Comparison of ENCODE assay signal across 13 cellular contexts in genomic region chrX:139058831-139059495, GRCh38.
DNase-seq lines count a peak whose midpoint lies in the region; ATAC-seq, FAIRE-seq and TF ChIP-seq lines count a peak whose summit lies in the region.
"Had no signal": no experiment of that assay in that cellular context is flagged by ENCODE, and none has a peak within 500 bp of the region (broad histone marks: within the 10 kb centered on the region; RNA-seq: fewer than 3 reads in every experiment).

No MANE protein-coding gene starts in this region.

- H3K4me1 ChIP-seq in GM12878 (ENCODE audit: control insufficient read depth, insufficient read depth, low read length) = no peaks in the 10 kb centered on the region
- no peaks in the 10 kb centered on the region for H3K4me1 ChIP-seq in ascending aorta
- H3K4me1 ChIP-seq in uterus = no peaks in the 10 kb centered on the region
- H3K4me1 ChIP-seq: left lung had no signal

- 16% methylated on average over 4 of the region's 4 CpGs for WGBS in GM12878 (ENCODE audit: insufficient coverage, insufficient replicate concordance, low lambda C conversion rate, missing lambda C conversion rate)

- H3K4me3 ChIP-seq in GM12878 = no peak overlapping the region
- no peak overlapping the region for H3K4me3 ChIP-seq in ascending aorta
- H3K4me3 ChIP-seq in uterus = no peak overlapping the region
- H3K4me3 ChIP-seq: left lung had no signal

- POLR2A ChIA-PET in GM12878 (lab: Charles Lee) = no interaction called here

- H3K9me3 ChIP-seq in GM12878 (replicated peaks; ENCODE audit: control insufficient read depth, insufficient read depth, low read length) (no peaks in the 10 kb centered on the region), ascending aorta (no peaks in the 10 kb centered on the region), uterus (no peaks in the 10 kb centered on the region)
- H3K9me3 ChIP-seq: left lung had no signal

- H3K27ac Mint-ChIP-seq in nephron progenitor cell = peak overlapping the region; percentile 11
- H3K27ac Mint-ChIP-seq: CD4-positive, alpha-beta memory T cell; stimulated activated memory B cell treated with anti-CD40 and anti-IgM and Interleukin-4, amounts not matched to agents 10 μg/mL and 1 μg/mL and 100 μg/mL, for 72 hours had no signal

- no peak for TF ChIP-seq CTCF in GM12878 (IDR thresholded peaks at IDR 0.05 in 2 of 3, conservative IDR thresholded peaks at IDR 0.05 in 1 of 3; ENCODE audit: control insufficient read depth in 2 of 3, extremely low read depth in 1 of 3, insufficient read depth in 1 of 3, low read depth in 3 of 3, low read length in 3 of 3)
- TF ChIP-seq CTCF in nephron progenitor cell (IDR thresholded peaks at IDR 0.05) = no peak
- no peak for TF ChIP-seq CTCF in ascending aorta (IDR thresholded peaks at IDR 0.05)
- TF ChIP-seq CTCF in uterus (IDR thresholded peaks at IDR 0.05) = no peak

- peaks cover 8% of the 10 kb centered on the region for H3K4me1 Mint-ChIP-seq in nephron progenitor cell
- H3K4me1 Mint-ChIP-seq: stimulated activated memory B cell treated with anti-CD40 and anti-IgM and Interleukin-4, amounts not matched to agents 10 μg/mL and 1 μg/mL and 100 μg/mL, for 72 hours had no signal

- intact Hi-C loops in GM12878 (cut with micrococcal nuclease; ENCODE audit: unreplicated experiment) = no loop called here
- intact Hi-C loops in left ventricle myocardium superior (cut with micrococcal nuclease) = no loop called here
- intact Hi-C loops in ascending aorta (cut with DNase I) = no loop called here
- intact Hi-C loops in uterus (cut with DNase I; ENCODE audit: low total_unique reads) = no loop called here

- TF ChIP-seq EP300 in GM12878 (IDR thresholded peaks at IDR 0.05; ENCODE audit: borderline replicate concordance in 1 of 2, control insufficient read depth in 1 of 2, low read depth in 2 of 2, low read length in 2 of 2) = no peak

- no peak overlapping the region for H2AFZ ChIP-seq in GM12878 (ENCODE audit: control insufficient read depth, low read depth, low read length)

- H3K27me3 Mint-ChIP-seq in nephron progenitor cell (ENCODE audit: low read depth, poor library complexity) = peaks cover 3% of the 10 kb centered on the region
- H3K27me3 Mint-ChIP-seq: CD4-positive, alpha-beta memory T cell; stimulated activated memory B cell treated with anti-CD40 and anti-IgM and Interleukin-4, amounts not matched to agents 10 μg/mL and 1 μg/mL and 100 μg/mL, for 72 hours had no signal

- peaks cover 20% of the 10 kb centered on the region for H3K9me3 Mint-ChIP-seq in nephron progenitor cell
- H3K9me3 Mint-ChIP-seq: stimulated activated memory B cell treated with anti-CD40 and anti-IgM and Interleukin-4, amounts not matched to agents 10 μg/mL and 1 μg/mL and 100 μg/mL, for 72 hours had no signal

- no peaks in the 10 kb centered on the region for H3K79me2 ChIP-seq in GM12878 (ENCODE audit: control insufficient read depth, insufficient read depth, low read length)

- H3K27me3 ChIP-seq in GM12878 (replicated peaks in 1 of 2; ENCODE audit: control insufficient read depth in 2 of 2, insufficient read depth in 2 of 2, low read length in 1 of 2) (no peaks in the 10 kb centered on the region), ascending aorta (no peaks in the 10 kb centered on the region), uterus (no peaks in the 10 kb centered on the region)
- H3K27me3 ChIP-seq: left lung had no signal

- peak overlapping the region; percentile 7; the same call in 1 of the 2 replicates for H3K4me2 ChIP-seq in GM12878 (ENCODE audit: control insufficient read depth, insufficient read depth)

- no peak for FAIRE-seq in GM12878 (lab: Jason Lieb, UNC)

- SMC1A ChIA-PET in GM12878 (lab: Charles Lee; ENCODE audit: uncharacterized antibody, unreplicated experiment) = no interaction called here

- H3K4me3 Mint-ChIP-seq in nephron progenitor cell = no peak overlapping the region
- H3K4me3 Mint-ChIP-seq: stimulated activated memory B cell treated with anti-CD40 and anti-IgM and Interleukin-4, amounts not matched to agents 10 μg/mL and 1 μg/mL and 100 μg/mL, for 72 hours had no signal

- ATAC-seq in GM19463 (IDR thresholded peaks at IDR 0.05; ENCODE audit: unreplicated experiment) (peak; percentile 63), GM12878 (peak; percentile 36; the same call in 2 of the 3 replicates), left ventricle myocardium superior (no peak)
- ATAC-seq: left lung; stimulated activated memory B cell treated with anti-CD40 and anti-IgM and Interleukin-4, amounts not matched to agents 10 μg/mL and 1 μg/mL and 100 μg/mL, for 72 hours had no signal

- in situ Hi-C loops in GM12878 (cut with MboI) = no loop called here

- H3K36me3 ChIP-seq in GM12878 (ENCODE audit: control insufficient read depth in 2 of 2, insufficient read depth in 2 of 2, low read length in 1 of 2) (no peaks in the 10 kb centered on the region), ascending aorta (no peaks in the 10 kb centered on the region), uterus (no peaks in the 10 kb centered on the region)
- H3K36me3 ChIP-seq: left lung had no signal

- H3K27ac ChIP-seq in GM12878 (ENCODE audit: control insufficient read depth, insufficient read depth) = no peak overlapping the region
- H3K27ac ChIP-seq in ascending aorta = no peak overlapping the region
- no peak overlapping the region for H3K27ac ChIP-seq in uterus
- H3K27ac ChIP-seq: left lung had no signal

- H4K20me1 ChIP-seq in GM12878 (ENCODE audit: control insufficient read depth, insufficient read depth) = no peaks in the 10 kb centered on the region

- BruUV-seq in GM12878 (replicated peaks; lab: Mats Ljungman, UMichigan) = no TSS peak

- RAD21 ChIA-PET in GM12878 (lab: Charles Lee; ENCODE audit: unreplicated experiment) = no interaction called here

- no peak overlapping the region for H3K9ac ChIP-seq in GM12878 (ENCODE audit: control insufficient read depth, insufficient read depth, low read length)

- TF ChIP-seq POLR2A in GM12878 (IDR thresholded peaks at IDR 0.05; ENCODE audit: low read depth, low read length) = no peak
- TF ChIP-seq POLR2A in uterus (IDR thresholded peaks at IDR 0.05) = no peak

- CTCF ChIA-PET in GM12878 (lab: Yijun Ruan, JAX) = no interaction called here

- no peaks in the 10 kb centered on the region for H3K36me3 Mint-ChIP-seq in nephron progenitor cell (ENCODE audit: low read depth)
- H3K36me3 Mint-ChIP-seq: CD4-positive, alpha-beta memory T cell; stimulated activated memory B cell treated with anti-CD40 and anti-IgM and Interleukin-4, amounts not matched to agents 10 μg/mL and 1 μg/mL and 100 μg/mL, for 72 hours had no signal

- DNase-seq in HPDE6-E6E7 (ENCODE audit: extremely low spot score) (peak; percentile 35), GM12878 (ENCODE audit: low read depth, low spot score) (no peak), nephron progenitor cell (no peak), left ventricle myocardium superior (no peak), ascending aorta (ENCODE audit: low spot score in 2 of 2) (no peak), uterus (no peak), C1 segment of cervical spinal cord (lab: John Stamatoyannopoulos, UW) (no peak)
- DNase-seq: activated naive CD4-positive, alpha-beta T cell treated with Interleukin-2 at 50 U/mL for 16 hours; CD4-positive, alpha-beta memory T cell; left lung; NCI-H1436 had no signal

- no peak for TF ChIP-seq RAD21 in GM12878 (IDR thresholded peaks at IDR 0.05; ENCODE audit: insufficient read depth, low read depth, low read length)

TF ChIP-seq in GM12878, 131 proteins besides CTCF, POLR2A, EP300 and RAD21:
- TF ChIP-seq RFX5 (IDR thresholded peaks at IDR 0.05; ENCODE audit: low read depth, low read length) = no peak
- TF ChIP-seq JUNB (IDR thresholded peaks at IDR 0.05) = peak; percentile 31; the same call in 1 of the 2 replicates
- no peak for TF ChIP-seq RB1 (IDR thresholded peaks at IDR 0.05; ENCODE audit: borderline replicate concordance)
TF ChIP-seq in GM12878: peak in this region for 1.
